In genomic region chr4:69054033-69054432, GRCh38 we compare ENCODE assay signal across 1 cellular context.
TF ChIP-seq lines count a peak whose summit lies in the region.

No MANE protein-coding gene starts in this region.

TF ChIP-seq in HepG2, 621 proteins besides CTCF, POLR2A, EP300 and RAD21:
- 0 out of 2 replicates have a peak, but pooled peaks have one; percentile 6 for TF ChIP-seq PAXIP1 (CRISPR knock-in tag; conservative IDR thresholded peaks at IDR 0.05)
- 0 out of 2 replicates have a peak, but pooled peaks have one; percentile 2 for TF ChIP-seq STAG1 (CRISPR knock-in tag; IDR thresholded peaks at IDR 0.05)
- 0 out of 2 replicates have a peak, but pooled peaks have one; percentile 15 for TF ChIP-seq POGZ (CRISPR knock-in tag; IDR thresholded peaks at IDR 0.05)
- peak; percentile 80 for TF ChIP-seq ZNF644 (CRISPR knock-in tag; IDR thresholded peaks at IDR 0.05; ENCODE audit: low read depth)
- TF ChIP-seq, protein P1, sequence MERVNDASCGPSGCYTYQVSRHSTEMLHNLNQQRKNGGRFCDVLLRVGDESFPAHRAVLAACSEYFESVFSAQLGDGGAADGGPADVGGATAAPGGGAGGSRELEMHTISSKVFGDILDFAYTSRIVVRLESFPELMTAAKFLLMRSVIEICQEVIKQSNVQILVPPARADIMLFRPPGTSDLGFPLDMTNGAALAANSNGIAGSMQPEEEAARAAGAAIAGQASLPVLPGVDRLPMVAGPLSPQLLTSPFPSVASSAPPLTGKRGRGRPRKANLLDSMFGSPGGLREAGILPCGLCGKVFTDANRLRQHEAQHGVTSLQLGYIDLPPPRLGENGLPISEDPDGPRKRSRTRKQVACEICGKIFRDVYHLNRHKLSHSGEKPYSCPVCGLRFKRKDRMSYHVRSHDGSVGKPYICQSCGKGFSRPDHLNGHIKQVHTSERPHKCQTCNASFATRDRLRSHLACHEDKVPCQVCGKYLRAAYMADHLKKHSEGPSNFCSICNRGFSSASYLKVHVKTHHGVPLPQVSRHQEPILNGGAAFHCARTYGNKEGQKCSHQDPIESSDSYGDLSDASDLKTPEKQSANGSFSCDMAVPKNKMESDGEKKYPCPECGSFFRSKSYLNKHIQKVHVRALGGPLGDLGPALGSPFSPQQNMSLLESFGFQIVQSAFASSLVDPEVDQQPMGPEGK (CRISPR knock-in tag; IDR thresholded peaks at IDR 0.05): 0 out of 2 replicates have a peak, but pooled peaks have one; percentile 24
- TF ChIP-seq, protein P2, sequence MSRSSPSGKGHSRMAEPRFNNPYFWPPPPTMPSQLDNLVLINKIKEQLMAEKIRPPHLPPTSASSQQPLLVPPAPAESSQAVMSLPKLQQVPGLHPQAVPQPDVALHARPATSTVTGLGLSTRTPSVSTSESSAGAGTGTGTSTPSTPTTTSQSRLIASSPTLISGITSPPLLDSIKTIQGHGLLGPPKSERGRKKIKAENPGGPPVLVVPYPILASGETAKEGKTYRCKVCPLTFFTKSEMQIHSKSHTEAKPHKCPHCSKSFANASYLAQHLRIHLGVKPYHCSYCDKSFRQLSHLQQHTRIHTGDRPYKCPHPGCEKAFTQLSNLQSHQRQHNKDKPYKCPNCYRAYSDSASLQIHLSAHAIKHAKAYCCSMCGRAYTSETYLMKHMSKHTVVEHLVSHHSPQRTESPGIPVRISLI (CRISPR knock-in tag; IDR thresholded peaks at IDR 0.05; ENCODE audit: borderline replicate concordance): peak; percentile 54; the same call in 1 of the 2 replicates
- TF ChIP-seq, protein P3, sequence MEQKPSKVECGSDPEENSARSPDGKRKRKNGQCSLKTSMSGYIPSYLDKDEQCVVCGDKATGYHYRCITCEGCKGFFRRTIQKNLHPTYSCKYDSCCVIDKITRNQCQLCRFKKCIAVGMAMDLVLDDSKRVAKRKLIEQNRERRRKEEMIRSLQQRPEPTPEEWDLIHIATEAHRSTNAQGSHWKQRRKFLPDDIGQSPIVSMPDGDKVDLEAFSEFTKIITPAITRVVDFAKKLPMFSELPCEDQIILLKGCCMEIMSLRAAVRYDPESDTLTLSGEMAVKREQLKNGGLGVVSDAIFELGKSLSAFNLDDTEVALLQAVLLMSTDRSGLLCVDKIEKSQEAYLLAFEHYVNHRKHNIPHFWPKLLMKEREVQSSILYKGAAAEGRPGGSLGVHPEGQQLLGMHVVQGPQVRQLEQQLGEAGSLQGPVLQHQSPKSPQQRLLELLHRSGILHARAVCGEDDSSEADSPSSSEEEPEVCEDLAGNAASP (CRISPR knock-in tag; IDR thresholded peaks at IDR 0.05; ENCODE audit: borderline replicate concordance): peak; percentile 66; the same call in 1 of the 2 replicates
